13 cellular contexts compared by ENCODE assay signal in the genomic region with DNA sequence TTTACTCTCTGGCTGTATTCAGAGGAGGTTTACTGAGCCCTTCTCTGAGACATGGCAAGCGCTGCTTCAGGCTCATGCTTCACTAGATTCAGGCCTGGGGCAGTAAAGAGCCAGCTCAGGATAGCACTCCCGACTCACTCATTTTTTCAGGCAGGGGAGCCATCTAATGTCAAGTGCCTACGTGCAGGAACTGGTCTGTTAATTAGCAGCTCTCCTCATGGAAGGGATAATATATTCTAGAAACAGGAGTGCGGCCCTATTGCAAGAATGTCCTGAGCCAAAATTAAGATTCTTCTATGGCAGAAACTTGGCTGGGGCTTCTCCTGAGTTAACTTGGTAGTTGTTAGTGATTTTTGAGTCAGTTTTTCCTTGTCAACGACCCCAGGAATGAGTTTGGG.
A peak's percentile ranks its signal among the peaks of the same experiment; 100 is the strongest.
DNase-seq lines count a peak whose midpoint lies in the region; ATAC-seq, FAIRE-seq and TF ChIP-seq lines count a peak whose summit lies in the region.
"Had no signal": no experiment of that assay in that cellular context is flagged by ENCODE, and none has a peak within 500 bp of the region (broad histone marks: within the 10 kb centered on the region; RNA-seq: fewer than 3 reads in every experiment).

No MANE protein-coding gene starts in this region.

- peak overlapping the region; percentile 78 for H3K18ac ChIP-seq in IMR-90 (ENCODE audit: low read depth, low read length)

- peaks cover 11% of the 10 kb centered on the region for H3K27me3 Mint-ChIP-seq in activated CD8-positive, alpha-beta T cell treated with anti-CD3 and anti-CD28 coated beads for 36 hours
- H3K27me3 Mint-ChIP-seq in CD8-positive, alpha-beta T cell (ENCODE audit: low read depth): peaks cover 6% of the 10 kb centered on the region

- CTCF ChIA-PET in IMR-90 (lab: Yijun Ruan, JAX): interaction anchor here (0.6 to 2.0 kb wide), 3 partner anchors 65 to 125 kb away, joined by 3 to 7 read pairs (median 3); no protein-coding TSS in a partner anchor
- CTCF ChIA-PET in activated CD8-positive, alpha-beta T cell treated with anti-CD3 and anti-CD28 coated beads for 36 hours (lab: Charles Lee): interaction anchor here (1.3 kb wide), 1 partner anchor 124 kb away, joined by 3 read pairs; no protein-coding TSS in a partner anchor
- CTCF ChIA-PET in CD8-positive, alpha-beta T cell (lab: Charles Lee): no interaction called here

- in situ Hi-C loops in IMR-90 (cut with MboI; ENCODE audit: low sequenced_read_pairs): no loop called here

- H4K20me1 ChIP-seq in IMR-90 (ENCODE audit: insufficient read depth, low read length): no peaks in the 10 kb centered on the region

- no peaks in the 10 kb centered on the region for H3K9me3 Mint-ChIP-seq in activated CD8-positive, alpha-beta T cell treated with anti-CD3 and anti-CD28 coated beads for 36 hours
- H3K9me3 Mint-ChIP-seq in CD8-positive, alpha-beta T cell: no peaks in the 10 kb centered on the region
- H3K9me3 Mint-ChIP-seq: central memory CD8-positive, alpha-beta T cell; natural killer cell treated with Interleukin-12 subunit alpha and Interleukin-12 subunit beta and Interleukin-15 and Interleukin-18, amount 100 ng/mL, for 72 hours had no signal

- TF ChIP-seq RAD21 in IMR-90 (IDR thresholded peaks at IDR 0.05; ENCODE audit: low read length): 0 out of 2 replicates have a peak, but pooled peaks have one; percentile 3

- H2AK9ac ChIP-seq in IMR-90 (replicated peaks; ENCODE audit: low read depth, low read length, poor library complexity): peak overlapping the region; percentile 89

- H4K5ac ChIP-seq in IMR-90 (ENCODE audit: low read depth, low read length): peak overlapping the region; percentile 62

- peak overlapping the region; percentile 98 for H3K23ac ChIP-seq in IMR-90 (ENCODE audit: low read depth, low read length)

- dilution Hi-C loops in IMR-90 (cut with HindIII; ENCODE audit: low sequenced_read_pairs, unreplicated experiment): no loop called here

- peak overlapping the region; percentile 94 for H2BK20ac ChIP-seq in IMR-90 (ENCODE audit: low read depth, low read length)

- H3K4me1 ChIP-seq in IMR-90 (ENCODE audit: control insufficient read depth, insufficient read depth, low read length) (peaks cover 60% of the 10 kb centered on the region), kidney (ENCODE audit: control insufficient read depth in 1 of 2, insufficient read depth in 1 of 2, low read depth in 1 of 2, low read length in 2 of 2) (peaks cover 8 to 24% of the 10 kb centered on the region in 2 donors), stomach (peaks cover 42 to 81% (median 62%) of the 10 kb centered on the region in 4 donors)
- no peaks in the 10 kb centered on the region for H3K4me1 ChIP-seq in CD8-positive, alpha-beta T cell (ENCODE audit: insufficient read depth, low read length)

- H3K79me1 ChIP-seq in IMR-90 (ENCODE audit: low read depth in 1 of 2, low read length in 2 of 2): peaks cover 23 to 76% of the 10 kb centered on the region in 2 experiments

- POLR2A ChIA-PET in IMR-90 (lab: Charles Lee; ENCODE audit: unreplicated experiment): interaction anchor here (0.6 kb wide), 1 partner anchor 19 kb away, joined by 3 read pairs; no protein-coding TSS in a partner anchor
- POLR2A ChIA-PET in activated CD8-positive, alpha-beta T cell treated with anti-CD3 and anti-CD28 coated beads for 36 hours (lab: Charles Lee): no interaction called here
- POLR2A ChIA-PET in CD8-positive, alpha-beta T cell (lab: Charles Lee): no interaction called here

- peak overlapping the region; percentile 87 for H3K56ac ChIP-seq in IMR-90 (ENCODE audit: extremely low read depth, insufficient read depth, low read length)

- BruUV-seq in IMR-90 (replicated peaks; lab: Mats Ljungman, UMichigan): no TSS peak

- no peak for FAIRE-seq in kidney (lab: Jason Lieb, UNC)
- FAIRE-seq: GM12892 had no signal

- H3K4me3 Mint-ChIP-seq in activated CD8-positive, alpha-beta T cell treated with anti-CD3 and anti-CD28 coated beads for 36 hours: no peak overlapping the region
- no peak overlapping the region for H3K4me3 Mint-ChIP-seq in CD8-positive, alpha-beta T cell
- H3K4me3 Mint-ChIP-seq: central memory CD8-positive, alpha-beta T cell; natural killer cell treated with Interleukin-12 subunit alpha and Interleukin-12 subunit beta and Interleukin-15 and Interleukin-18, amount 100 ng/mL, for 72 hours had no signal

- H2AFZ ChIP-seq in IMR-90 (replicated peaks; ENCODE audit: low read length, poor library complexity): no peak overlapping the region

- no peak overlapping the region for H3K27ac Mint-ChIP-seq in activated CD8-positive, alpha-beta T cell treated with anti-CD3 and anti-CD28 coated beads for 36 hours
- no peak overlapping the region for H3K27ac Mint-ChIP-seq in CD8-positive, alpha-beta T cell
- H3K27ac Mint-ChIP-seq: natural killer cell treated with Interleukin-12 subunit alpha and Interleukin-12 subunit beta and Interleukin-15 and Interleukin-18, amount 100 ng/mL, for 72 hours had no signal

- H2BK120ac ChIP-seq in IMR-90 (ENCODE audit: low read depth, low read length): peak overlapping the region; percentile 96

- peak overlapping the region; percentile 54 to 92 for H4K8ac ChIP-seq in IMR-90 (ENCODE audit: low read depth in 2 of 2, low read length in 2 of 2)

- H3K4me1 Mint-ChIP-seq in activated CD8-positive, alpha-beta T cell treated with anti-CD3 and anti-CD28 coated beads for 36 hours (ENCODE audit: low read depth): peaks cover 10% of the 10 kb centered on the region
- H3K4me1 Mint-ChIP-seq in CD8-positive, alpha-beta T cell (ENCODE audit: low read depth): no peaks in the 10 kb centered on the region
- H3K4me1 Mint-ChIP-seq: central memory CD8-positive, alpha-beta T cell had no signal

- peak overlapping the region; percentile 95; the same call in 2 of the 3 replicates for H2BK15ac ChIP-seq in IMR-90 (ENCODE audit: low read depth, low read length)

- H3K36me3 Mint-ChIP-seq in activated CD8-positive, alpha-beta T cell treated with anti-CD3 and anti-CD28 coated beads for 36 hours (ENCODE audit: low read depth): no peaks in the 10 kb centered on the region
- H3K36me3 Mint-ChIP-seq in CD8-positive, alpha-beta T cell: no peaks in the 10 kb centered on the region
- H3K36me3 Mint-ChIP-seq: natural killer cell treated with Interleukin-12 subunit alpha and Interleukin-12 subunit beta and Interleukin-15 and Interleukin-18, amount 100 ng/mL, for 72 hours had no signal

- peaks cover 7% of the 10 kb centered on the region for H3K36me3 ChIP-seq in IMR-90 (ENCODE audit: control insufficient read depth, insufficient read depth, low read length)
- no peaks in the 10 kb centered on the region for H3K36me3 ChIP-seq in kidney (ENCODE audit: control insufficient read depth in 1 of 2, insufficient read depth in 2 of 2, low read length in 2 of 2)
- H3K36me3 ChIP-seq in stomach: no peaks in the 10 kb centered on the region
- H3K36me3 ChIP-seq in CD8-positive, alpha-beta T cell (ENCODE audit: insufficient read depth, low read length): no peaks in the 10 kb centered on the region

- no peaks in the 10 kb centered on the region for H3K27me3 ChIP-seq in IMR-90 (ENCODE audit: control insufficient read depth, insufficient read depth, low read length)
- H3K27me3 ChIP-seq in stomach: no peaks in the 10 kb centered on the region
- no peaks in the 10 kb centered on the region for H3K27me3 ChIP-seq in CD8-positive, alpha-beta T cell (ENCODE audit: insufficient read depth, low read length)

- WGBS in IMR-90 (ENCODE audit: extremely low coverage in 2 of 2, insufficient read length in 1 of 2), 2 experiments: no CpG with 5 or more reads among the region's 5 CpGs
- WGBS in stomach, 5 donors: 61 to 71% (median 66%) methylated on average over 5 of the region's 5 CpGs

- H3K4me2 ChIP-seq in IMR-90 (ENCODE audit: low read depth, low read length): peak overlapping the region; percentile 31

- peak overlapping the region; percentile 99 for H2AK5ac ChIP-seq in IMR-90 (ENCODE audit: low read depth, low read length)

- ATAC-seq in IMR-90 (ENCODE audit: low read depth): no peak
- ATAC-seq in HG02759 (IDR thresholded peaks at IDR 0.05; ENCODE audit: unreplicated experiment): no peak
- no peak for ATAC-seq in activated CD8-positive, alpha-beta T cell treated with anti-CD3 and anti-CD28 coated beads for 36 hours
- no peak for ATAC-seq in CD8-positive, alpha-beta T cell
- no peak for ATAC-seq in HG02840 (IDR thresholded peaks at IDR 0.05; ENCODE audit: low FRiP score, unreplicated experiment)
- ATAC-seq: natural killer cell treated with Interleukin-12 subunit alpha and Interleukin-12 subunit beta and Interleukin-15 and Interleukin-18, amount 100 ng/mL, for 72 hours had no signal

- peak overlapping the region; percentile 92 for H3K14ac ChIP-seq in IMR-90 (replicated peaks; ENCODE audit: low read depth, low read length)

- peaks cover 16% of the 10 kb centered on the region for H3K9me1 ChIP-seq in IMR-90 (ENCODE audit: insufficient read depth, low read length)

- TF ChIP-seq POLR2A in IMR-90 (IDR thresholded peaks at IDR 0.05; ENCODE audit: low read depth, low read length) (no peak; the same call in 1 of the 2 replicates), stomach (IDR thresholded peaks at IDR 0.05) (no peak)

- peak overlapping the region; percentile 94 for H3K4ac ChIP-seq in IMR-90 (ENCODE audit: low read depth, low read length)

- no peak for TF ChIP-seq EP300 in stomach (IDR thresholded peaks at IDR 0.05)

- H3K9me3 ChIP-seq in IMR-90 (ENCODE audit: control insufficient read depth, insufficient read depth, low read length) (no peaks in the 10 kb centered on the region), kidney (ENCODE audit: control insufficient read depth in 1 of 2, low read length in 2 of 2) (no peaks in the 10 kb centered on the region), stomach (no peaks in the 10 kb centered on the region)
- no peaks in the 10 kb centered on the region for H3K9me3 ChIP-seq in CD8-positive, alpha-beta T cell (ENCODE audit: low read length)

- H3K9ac ChIP-seq in IMR-90 (ENCODE audit: low read depth, low read length): peak overlapping the region; percentile 45
- no peak overlapping the region for H3K9ac ChIP-seq in kidney (ENCODE audit: low read length in 2 of 2)

- intact Hi-C loops in IMR-90 (cut with micrococcal nuclease): loop anchor here (1.0 to 5.0 kb wide), 3 partner anchors 65 to 208 kb away; no protein-coding TSS in a partner anchor
- intact Hi-C loops in kidney (cut with DNase I): no loop called here
- intact Hi-C loops in stomach (cut with DNase I; ENCODE audit: low total_unique reads): no loop called here
- intact Hi-C loops in activated CD8-positive, alpha-beta T cell treated with anti-CD3 and anti-CD28 coated beads for 36 hours (cut with micrococcal nuclease): no loop called here
- intact Hi-C loops in CD8-positive, alpha-beta T cell (cut with DNase I, micrococcal nuclease): no loop called here

- TF ChIP-seq CTCF in IMR-90 (conservative IDR thresholded peaks at IDR 0.05; ENCODE audit: low read depth, low read length) (no peak), kidney (IDR thresholded peaks at IDR 0.05; ENCODE audit: borderline replicate concordance, extremely low read depth, insufficient read depth) (peak; percentile 5), stomach (IDR thresholded peaks at IDR 0.05) (no peak)
- no peak for TF ChIP-seq CTCF in activated CD8-positive, alpha-beta T cell treated with anti-CD3 and anti-CD28 coated beads for 36 hours (IDR thresholded peaks at IDR 0.05)
- TF ChIP-seq CTCF in CD8-positive, alpha-beta T cell (IDR thresholded peaks at IDR 0.05): no peak

- H3K27ac ChIP-seq in IMR-90 (ENCODE audit: insufficient read depth, low read length) (peak overlapping the region; percentile 99), kidney (ENCODE audit: low read depth in 2 of 2, low read length in 2 of 2) (peak overlapping the region; percentile 55 to 66), stomach (peak overlapping the region in 4 of 5 donors; percentile 78 to 88 (median 85))
- no peak overlapping the region for H3K27ac ChIP-seq in CD8-positive, alpha-beta T cell (ENCODE audit: low read depth, low read length)

- H3K4me3 ChIP-seq in IMR-90 (ENCODE audit: insufficient read depth, low read depth, low read length) (no peak overlapping the region), kidney (ENCODE audit: low read length in 2 of 2) (no peak overlapping the region), stomach (no peak overlapping the region)
- H3K4me3 ChIP-seq in CD8-positive, alpha-beta T cell (ENCODE audit: low read depth, low read length): no peak overlapping the region

- H4K91ac ChIP-seq in IMR-90 (ENCODE audit: insufficient read depth, low read depth, low read length): peak overlapping the region; percentile 97

- H2BK5ac ChIP-seq in IMR-90 (ENCODE audit: low read depth, low read length, poor library complexity, severe bottlenecking): peak overlapping the region; percentile 97

- DNase-seq in IMR-90 (peak; percentile 41), astrocyte of the hippocampus (ENCODE audit: low read depth, low spot score) (peak; percentile 89), kidney (no peak), stomach (no peak)
- DNase-seq in activated CD8-positive, alpha-beta T cell treated with anti-CD3 and anti-CD28 coated beads for 36 hours: no peak
- DNase-seq in CD8-positive, alpha-beta T cell: no peak
- DNase-seq: NCI-H1048; stimulated activated naive CD4-positive, alpha-beta T cell had no signal

Comparison
In these comparisons a context has a peak if more than half of its experiments do, and no peak if none do; other contexts are left out.
1. DNase-seq: peak in IMR-90 (single experiment) and astrocyte of the hippocampus (single experiment); none in kidney (single experiment), stomach (single experiment), activated CD8-positive, alpha-beta T cell treated with anti-CD3 and anti-CD28 coated beads for 36 hours (single experiment) and CD8-positive, alpha-beta T cell (0 of 7).